22 cellular contexts compared by ENCODE assay signal in the genomic region with DNA sequence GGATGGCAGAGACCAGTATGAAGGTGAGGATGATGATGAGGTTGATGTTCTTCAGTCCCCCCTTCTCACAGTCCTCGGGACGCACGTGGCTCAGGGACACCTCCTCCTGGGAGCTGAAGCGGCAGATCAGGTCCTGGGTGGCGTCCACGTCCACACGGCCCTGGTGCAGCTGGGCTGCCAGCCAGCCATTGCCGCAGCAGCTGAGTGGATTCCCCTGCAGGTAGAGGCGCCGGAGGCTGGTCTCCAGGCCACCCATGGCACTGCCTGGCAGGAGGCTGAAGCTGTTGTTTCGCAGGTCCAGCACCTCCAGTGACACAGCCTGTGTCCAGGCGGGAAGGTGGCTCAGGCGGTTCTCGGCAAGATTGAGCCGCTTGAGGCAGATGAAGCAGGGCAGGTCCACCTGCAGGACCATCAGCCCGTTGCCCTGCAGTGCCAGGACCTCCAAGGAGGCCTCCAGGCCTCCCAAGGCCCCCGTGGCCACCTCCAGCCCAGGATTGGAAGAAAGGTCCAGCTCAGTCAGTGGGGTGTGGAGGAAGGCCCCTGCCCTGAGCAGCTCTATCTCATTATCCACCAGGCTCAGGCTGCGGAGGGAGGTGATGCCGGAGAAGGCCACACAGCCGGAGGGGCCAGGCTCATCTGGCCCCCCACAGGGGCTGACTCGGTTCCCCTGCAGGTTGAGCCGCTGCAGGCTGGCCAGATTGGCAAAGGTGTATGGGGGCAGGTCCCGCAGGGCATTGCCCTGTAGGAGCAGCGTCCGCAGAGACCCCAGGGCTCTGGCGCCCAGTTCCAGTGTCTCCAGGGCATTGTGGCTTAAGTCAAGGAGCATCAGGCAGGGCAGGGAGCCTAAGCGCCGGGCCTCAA. TPM values are rescaled to one million over a fixed set of nuclear protein-coding genes. Genes with fewer than 3 reads are reported as not detected.
A peak's percentile ranks its signal among the peaks of the same experiment; 100 is the strongest.
DNase-seq lines count a peak whose midpoint lies in the region; ATAC-seq, FAIRE-seq and TF ChIP-seq lines count a peak whose summit lies in the region.
"Had no signal": no experiment of that assay in that cellular context is flagged by ENCODE, and none has a peak within 500 bp of the region (broad histone marks: within the 10 kb centered on the region; RNA-seq: fewer than 3 reads in every experiment).

No MANE protein-coding gene starts in this region.

- peaks cover 50% of the 10 kb centered on the region for H3K27me3 Mint-ChIP-seq in activated naive CD4-positive, alpha-beta T cell treated with anti-CD3 and anti-CD28 coated beads, Interleukin-2, amount 10 ng/mL, durations not matched to agents 7 days and 5 days

- no peak overlapping the region for H3K4me3 Mint-ChIP-seq in activated naive CD4-positive, alpha-beta T cell treated with anti-CD3 and anti-CD28 coated beads, Interleukin-2, amount 10 ng/mL, durations not matched to agents 7 days and 5 days
- H3K4me3 Mint-ChIP-seq: activated T-cell treated with anti-CD3 and anti-CD28 coated beads, Interleukin-2, amount 50 U/mL, for 72 hours; nephron progenitor cell; T-helper 1 cell treated with Interleukin-12 subunit alpha and Interleukin-12 subunit beta and Interleukin-4 antibody, amounts not matched to agents 30 μg/mL and 1 μg/mL, for 36 hours had no signal

- TF ChIP-seq CTCF in D721Med (IDR thresholded peaks at IDR 0.05; ENCODE audit: insufficient read depth, missing control alignments) (no peak), left ventricle myocardium inferior (IDR thresholded peaks at IDR 0.05; ENCODE audit: borderline replicate concordance) (no peak)

- peak overlapping the region; percentile 12 for H3K27ac ChIP-seq in left ventricle myocardium inferior (replicated peaks)
- H3K27ac ChIP-seq: SK-N-MC had no signal

- H3K9me3 Mint-ChIP-seq in activated naive CD4-positive, alpha-beta T cell treated with anti-CD3 and anti-CD28 coated beads, Interleukin-2, amount 10 ng/mL, durations not matched to agents 7 days and 5 days, result no peaks in the 10 kb centered on the region
- H3K9me3 Mint-ChIP-seq: activated naive CD4-positive, alpha-beta T cell treated with anti-CD3 and anti-CD28 coated beads, Interleukin-2, amount 50 U/mL, for 72 hours; activated T-cell treated with anti-CD3 and anti-CD28 coated beads, Interleukin-2, amount 50 U/mL, for 72 hours; nephron progenitor cell; T-helper 1 cell treated with Interleukin-12 subunit alpha and Interleukin-12 subunit beta and Interleukin-4 antibody, amounts not matched to agents 30 μg/mL and 1 μg/mL, for 36 hours had no signal

- peak; percentile 28 for DNase-seq in 8988T
- DNase-seq in D721Med (ENCODE audit: insufficient read length, low spot score), result peak; percentile 13
- DNase-seq in left ventricle myocardium inferior, result no peak
- DNase-seq in posterior vena cava (ENCODE audit: low spot score), result peak; percentile 80
- no peak for DNase-seq in activated naive CD4-positive, alpha-beta T cell treated with anti-CD3 and anti-CD28 coated beads, Interleukin-2, amount 10 ng/mL, durations not matched to agents 7 days and 5 days
- no peak for DNase-seq in stimulated activated CD4-positive, alpha-beta T cell treated with anti-CD3 and anti-CD28 coated beads, Interleukin-4, amount 100 ng/mL, for 1 hour
- DNase-seq: activated CD4-positive, alpha-beta T cell treated with anti-CD3 and anti-CD28 coated beads for 48 hours; activated T-cell treated with anti-CD3 and anti-CD28 coated beads, Interleukin-2, amount 50 U/mL, for 72 hours; caudate nucleus; dermis blood vessel endothelial cell; NCI-H1048; NCI-H187; NCI-H2171 treated with DMSO at 0.1 percent for 48 hours; NCI-H524; nephron progenitor cell had no signal

- FAIRE-seq in D721Med (lab: Jason Lieb, UNC), result no peak
- FAIRE-seq: HepG2, urothelium cell line had no signal

- no peaks in the 10 kb centered on the region for H3K27me3 ChIP-seq in left ventricle myocardium inferior (ENCODE audit: low read depth)

- no peak overlapping the region for H3K27ac Mint-ChIP-seq in activated naive CD4-positive, alpha-beta T cell treated with anti-CD3 and anti-CD28 coated beads, Interleukin-2, amount 10 ng/mL, durations not matched to agents 7 days and 5 days
- H3K27ac Mint-ChIP-seq: activated T-cell treated with anti-CD3 and anti-CD28 coated beads, Interleukin-2, amount 50 U/mL, for 72 hours; nephron progenitor cell; progenitor cell of endocrine pancreas; T-helper 1 cell treated with Interleukin-12 subunit alpha and Interleukin-12 subunit beta and Interleukin-4 antibody, amounts not matched to agents 30 μg/mL and 1 μg/mL, for 36 hours had no signal

- peaks cover 60% of the 10 kb centered on the region for H3K36me3 ChIP-seq in left ventricle myocardium inferior

- intact Hi-C loops in left ventricle myocardium inferior (cut with micrococcal nuclease) (no loop called here), posterior vena cava (cut with DNase I) (no loop called here)

- CTCF ChIA-PET in activated naive CD4-positive, alpha-beta T cell treated with anti-CD3 and anti-CD28 coated beads, Interleukin-2, amount 10 ng/mL, durations not matched to agents 7 days and 5 days (lab: Charles Lee), result interaction anchor here (1.1 kb wide), 1 partner anchor 61 kb away, joined by 3 read pairs; no protein-coding TSS in a partner anchor

- no peak overlapping the region for H3K4me3 ChIP-seq in left ventricle myocardium inferior
- H3K4me3 ChIP-seq: SK-N-MC had no signal

- peaks cover 82% of the 10 kb centered on the region for H3K4me1 ChIP-seq in left ventricle myocardium inferior

- no peaks in the 10 kb centered on the region for H3K36me3 Mint-ChIP-seq in activated naive CD4-positive, alpha-beta T cell treated with anti-CD3 and anti-CD28 coated beads, Interleukin-2, amount 10 ng/mL, durations not matched to agents 7 days and 5 days
- H3K36me3 Mint-ChIP-seq: activated naive CD4-positive, alpha-beta T cell treated with anti-CD3 and anti-CD28 coated beads, Interleukin-2, amount 50 U/mL, for 72 hours had no signal

- ATAC-seq in GM19463 (IDR thresholded peaks at IDR 0.05; ENCODE audit: unreplicated experiment), result no peak
- ATAC-seq: activated naive CD4-positive, alpha-beta T cell treated with anti-CD3 and anti-CD28 coated beads, Interleukin-2, amount 50 U/mL, for 72 hours; activated T-cell treated with anti-CD3 and anti-CD28 coated beads, Interleukin-2, amount 50 U/mL, for 72 hours; HepG2 had no signal

- H3K4me1 Mint-ChIP-seq in activated naive CD4-positive, alpha-beta T cell treated with anti-CD3 and anti-CD28 coated beads, Interleukin-2, amount 10 ng/mL, durations not matched to agents 7 days and 5 days, result peaks cover 15% of the 10 kb centered on the region

- no peaks in the 10 kb centered on the region for H3K9me3 ChIP-seq in left ventricle myocardium inferior (replicated peaks)

RNA-seq across cellular contexts. Expression of a gene that starts 10.6 kb away (rescaled TPM):
- 35.1 TPM for total RNA-seq in left ventricle myocardium inferior
- total RNA-seq in posterior vena cava, result 100 to 1,000 TPM; 108 to 142 TPM
- total RNA-seq: HepG2 had no signal

Comparison
In these comparisons a context has a peak if more than half of its experiments do, and no peak if none do; other contexts are left out.
1. DNase-seq: peak in 8988T (single experiment), D721Med (single experiment) and posterior vena cava (single experiment); none in left ventricle myocardium inferior (single experiment), activated naive CD4-positive, alpha-beta T cell treated with anti-CD3 and anti-CD28 coated beads, Interleukin-2, amount 10 ng/mL, durations not matched to agents 7 days and 5 days (single experiment) and stimulated activated CD4-positive, alpha-beta T cell treated with anti-CD3 and anti-CD28 coated beads, Interleukin-4, amount 100 ng/mL, for 1 hour (single experiment).